In genomic region chr1:32981003-32981909, GRCh38 we compare ENCODE assay signal across 8 cellular contexts. TPM values are rescaled to one million over a fixed set of nuclear protein-coding genes. Genes with fewer than 3 reads are reported as not detected.
DNase-seq lines count a peak whose midpoint lies in the region; ATAC-seq, FAIRE-seq and TF ChIP-seq lines count a peak whose summit lies in the region.

No MANE protein-coding gene starts in this region.

- CTCF ChIA-PET in HepG2 (lab: Yijun Ruan, JAX; ENCODE audit: low intra/inter-chr PET ratio, low total read pairs) = no interaction called here

- no peak for FAIRE-seq in HepG2 (lab: Jason Lieb, UNC)

- no peaks in the 10 kb centered on the region for H4K20me1 ChIP-seq in HepG2 (ENCODE audit: insufficient read depth, low read length)

- no peak overlapping the region for H3K9ac ChIP-seq in HepG2 (ENCODE audit: insufficient read depth, low read depth, low read length)

- peaks cover 34% of the 10 kb centered on the region for H3K27me3 Mint-ChIP-seq in nephron progenitor cell (ENCODE audit: low read depth, poor library complexity)

- TF ChIP-seq CTCF in C4-2B (conservative IDR thresholded peaks at IDR 0.05) = no peak
- no peak for TF ChIP-seq CTCF in astrocyte of the spinal cord (IDR thresholded peaks at IDR 0.05; ENCODE audit: low read depth, low read length)
- no peak for TF ChIP-seq CTCF in HepG2 (CRISPR knock-in tag; IDR thresholded peaks at IDR 0.05)
- TF ChIP-seq CTCF in nephron progenitor cell (IDR thresholded peaks at IDR 0.05) = no peak

- peak; percentile 93 for ATAC-seq in GM19438 (IDR thresholded peaks at IDR 0.05; ENCODE audit: low read depth, unreplicated experiment)
- ATAC-seq in HG03565 (IDR thresholded peaks at IDR 0.05; ENCODE audit: unreplicated experiment) = peak; percentile 79
- peak; percentile 63 for ATAC-seq in HepG2

- TF ChIP-seq POLR2A in HepG2 (IDR thresholded peaks at IDR 0.05; ENCODE audit: insufficient read depth in 1 of 2, low read depth in 2 of 2, low read length in 2 of 2) = no peak

- no peaks in the 10 kb centered on the region for H3K79me2 ChIP-seq in HepG2 (ENCODE audit: insufficient read depth, low read length)

- BruUV-seq in HepG2 (replicated peaks; lab: Mats Ljungman, UMichigan) = no TSS peak

- peak overlapping the region; percentile 54 for H3K27ac ChIP-seq in C4-2B
- no peak overlapping the region for H3K27ac ChIP-seq in HepG2 (ENCODE audit: extremely low read length, insufficient read depth, low read length)

- H3K4me3 Mint-ChIP-seq in nephron progenitor cell = no peak overlapping the region

- H3K9me3 ChIP-seq in HepG2 (ENCODE audit: low read length) = no peaks in the 10 kb centered on the region

- H3K4me3 ChIP-seq in astrocyte of the spinal cord (ENCODE audit: low read depth, low read length) (no peak overlapping the region), HepG2 (replicated peaks in 1 of 3; ENCODE audit: insufficient read depth in 1 of 3, low read depth in 2 of 3, low read length in 3 of 3) (peak overlapping the region in 1 of 3 experiments; percentile 38; a peak in 1 of 6 replicates)

- H3K27me3 ChIP-seq in HepG2 (ENCODE audit: control insufficient read depth in 1 of 2, insufficient read depth in 2 of 2, low read length in 2 of 2) = peaks cover 1 to 2% of the 10 kb centered on the region in 2 experiments; a peak in 2 of 5 replicates

- DNase-seq in T-helper 2 cell (peak in 4 of 5 experiments; percentile 34 to 93 (median 50)), astrocyte of the spinal cord (ENCODE audit: low read depth, low spot score) (peak; percentile 86), HepG2 (ENCODE audit: low spot score) (no peak), nephron progenitor cell (no peak)
- peak; percentile 31 to 53 for DNase-seq in stimulated activated CD8-positive, alpha-beta memory T cell treated with anti-CD3 and anti-CD28 coated beads, Interleukin-2, amount 100 ng/mL, for 48 hours (ENCODE audit: low read depth in 2 of 2)

- H3K36me3 Mint-ChIP-seq in nephron progenitor cell (ENCODE audit: low read depth) = no peaks in the 10 kb centered on the region

- H3K4me1 Mint-ChIP-seq in nephron progenitor cell = peaks cover 13% of the 10 kb centered on the region

- in situ Hi-C loops in astrocyte of the spinal cord (cut with HindIII; ENCODE audit: low sequenced_read_pairs) (no loop called here), HepG2 (cut with HindIII; ENCODE audit: extremely low pct_ligation_motif_present, low pct_unique_long_range_greater_than_20kb) (no loop called here)

- no peak overlapping the region for H2AFZ ChIP-seq in HepG2 (ENCODE audit: low read length)

- 10% methylated on average over 8 of the region's 8 CpGs for WGBS in HepG2 (ENCODE audit: low lambda C conversion rate)

- POLR2A ChIA-PET in HepG2 (lab: Yijun Ruan, JAX) = interaction anchor here (1.6 kb wide), 1 partner anchor 16 kb away, joined by 5 read pairs; the partner anchor contains the start of gene RNF19B

- H3K36me3 ChIP-seq in HepG2 (replicated peaks in 1 of 2; ENCODE audit: control insufficient read depth in 1 of 2, insufficient read depth in 2 of 2, low read length in 2 of 2) = no peaks in the 10 kb centered on the region

- peaks cover 12% of the 10 kb centered on the region for H3K4me1 ChIP-seq in HepG2 (ENCODE audit: insufficient read depth, low read length)

- intact Hi-C loops in HepG2 (cut with micrococcal nuclease; ENCODE audit: unreplicated experiment) = no loop called here

- H3K27ac Mint-ChIP-seq in nephron progenitor cell = no peak overlapping the region

- peaks cover 5% of the 10 kb centered on the region for H3K9me3 Mint-ChIP-seq in nephron progenitor cell

- no peak for TF ChIP-seq RAD21 in HepG2 (CRISPR knock-in tag; IDR thresholded peaks at IDR 0.05)

- peak overlapping the region; percentile 56 for H3K4me2 ChIP-seq in HepG2 (ENCODE audit: low read depth, low read length)

- no peak for TF ChIP-seq EP300 in HepG2 (IDR thresholded peaks at IDR 0.05; ENCODE audit: low read depth in 2 of 2, low read length in 2 of 2)
- no peak for TF ChIP-seq EP300 in HepG2 (CRISPR knock-in tag; IDR thresholded peaks at IDR 0.05; ENCODE audit: borderline replicate concordance)

TF ChIP-seq in HepG2, 621 proteins besides CTCF, POLR2A, EP300 and RAD21 (continues in another document):
- TF ChIP-seq PRPF4 (IDR thresholded peaks at IDR 0.05; ENCODE audit: low read depth, low read length, poor library complexity, severe bottlenecking) (no peak), SNAI1 (CRISPR knock-in tag; IDR thresholded peaks at IDR 0.05; ENCODE audit: borderline replicate concordance) (no peak), FOXO1 (CRISPR knock-in tag; IDR thresholded peaks at IDR 0.05) (no peak), ZMYM3 (CRISPR knock-in tag; IDR thresholded peaks at IDR 0.05) (peak; percentile 89), NBN (conservative IDR thresholded peaks at IDR 0.05) (no peak), ETV5 (CRISPR knock-in tag; IDR thresholded peaks at IDR 0.05; ENCODE audit: borderline replicate concordance) (peak; percentile 51; the same call in 1 of the 2 replicates)
- TF ChIP-seq, protein P1, sequence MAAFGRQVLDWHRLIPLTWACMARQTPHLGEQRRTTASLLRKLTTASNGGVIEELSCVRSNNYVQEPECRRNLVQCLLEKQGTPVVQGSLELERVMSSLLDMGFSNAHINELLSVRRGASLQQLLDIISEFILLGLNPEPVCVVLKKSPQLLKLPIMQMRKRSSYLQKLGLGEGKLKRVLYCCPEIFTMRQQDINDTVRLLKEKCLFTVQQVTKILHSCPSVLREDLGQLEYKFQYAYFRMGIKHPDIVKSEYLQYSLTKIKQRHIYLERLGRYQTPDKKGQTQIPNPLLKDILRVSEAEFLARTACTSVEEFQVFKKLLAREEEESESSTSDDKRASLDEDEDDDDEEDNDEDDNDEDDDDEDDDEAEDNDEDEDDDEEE (CRISPR knock-in tag; IDR thresholded peaks at IDR 0.05) = no peak

RNA-seq across cellular contexts. Expression of gene RNF19B, which starts 16.6 kb away (rescaled TPM):
- total RNA-seq in HepG2 (2016; rRNA removed; fragmentation: Illumina TruSeq; extraction: Trizol) = 15.3 and 16.3 TPM in 2 replicates
- total RNA-seq in HepG2 (2016; cell fraction: cytosol; rRNA removed; fragmentation: Illumina TruSeq; extraction: Trizol; ENCODE audit: low read depth) = 14.7 and 15.7 TPM in 2 replicates
- total RNA-seq in HepG2 (2016; cell fraction: insoluble cytoplasmic fraction; rRNA removed; fragmentation: Illumina TruSeq; extraction: Trizol) = 14.5 and 14.7 TPM in 2 replicates
- 22.4 and 23.5 TPM in 2 replicates for total RNA-seq in HepG2 (2016; cell fraction: membrane; rRNA removed; fragmentation: Illumina TruSeq; extraction: Trizol)
- total RNA-seq in HepG2 (2016; cell fraction: nucleus; rRNA removed; fragmentation: Illumina TruSeq; extraction: Trizol) = 7.6 and 10.7 TPM in 2 replicates
- 20.9 and 22.5 TPM in 2 replicates for polyA plus RNA-seq in HepG2 (2011; rRNA removed)
- polyA plus RNA-seq in HepG2 (2011; cell fraction: cytosol; rRNA removed) = 20.2 and 22.7 TPM in 2 replicates
- polyA plus RNA-seq in HepG2 (2011; cell fraction: nucleus; rRNA removed) = 11.4 and 11.8 TPM in 2 replicates
- 10.1 and 14.4 TPM in 2 replicates for polyA plus RNA-seq in HepG2 (2012)
- 9.8 and 10.0 TPM in 2 replicates for polyA plus RNA-seq in HepG2 (2016; cell fraction: cytosol; fragmentation: Illumina TruSeq; extraction: Trizol; ENCODE audit: low read depth)
- polyA plus RNA-seq in HepG2 (2016; cell fraction: insoluble cytoplasmic fraction; fragmentation: Illumina TruSeq; extraction: Trizol; ENCODE audit: low read depth) = 17.6 and 20.6 TPM in 2 replicates
- 19.3 and 20.2 TPM in 2 replicates for polyA plus RNA-seq in HepG2 (2016; cell fraction: membrane; fragmentation: Illumina TruSeq; extraction: Trizol; ENCODE audit: low read depth)
- 13.4 and 15.4 TPM in 2 replicates for polyA plus RNA-seq in HepG2 (2016; cell fraction: nucleus; fragmentation: Illumina TruSeq; extraction: Trizol; ENCODE audit: insufficient read depth, low read depth)
- 14.9 and 40.6 TPM in 2 replicates for polyA minus RNA-seq in HepG2 (2011; rRNA and poly(A)+ RNA removed; ENCODE audit: low replicate concordance)
- 18.2 and 22.4 TPM in 2 replicates for polyA minus RNA-seq in HepG2 (2011; cell fraction: cytosol; rRNA and poly(A)+ RNA removed)
- 13.1 and 17.9 TPM in 2 replicates for polyA minus RNA-seq in HepG2 (2011; cell fraction: nucleus; rRNA and poly(A)+ RNA removed)

RNA-seq across cellular contexts. Expression of gene AK2, which starts 55.4 kb away (rescaled TPM):
- total RNA-seq in HepG2 (2016; rRNA removed; fragmentation: Illumina TruSeq; extraction: Trizol) = 188 and 241 TPM in 2 replicates
- total RNA-seq in HepG2 (2016; cell fraction: cytosol; rRNA removed; fragmentation: Illumina TruSeq; extraction: Trizol; ENCODE audit: low read depth) = 52.1 and 74.6 TPM in 2 replicates
- 187 and 275 TPM in 2 replicates for total RNA-seq in HepG2 (2016; cell fraction: insoluble cytoplasmic fraction; rRNA removed; fragmentation: Illumina TruSeq; extraction: Trizol)
- 66.1 and 71.1 TPM in 2 replicates for total RNA-seq in HepG2 (2016; cell fraction: membrane; rRNA removed; fragmentation: Illumina TruSeq; extraction: Trizol)
- 105 and 106 TPM in 2 replicates for total RNA-seq in HepG2 (2016; cell fraction: nucleus; rRNA removed; fragmentation: Illumina TruSeq; extraction: Trizol)
- 163 and 170 TPM in 2 replicates for polyA plus RNA-seq in HepG2 (2011; rRNA removed)
- 225 and 227 TPM in 2 replicates for polyA plus RNA-seq in HepG2 (2011; cell fraction: cytosol; rRNA removed)
- polyA plus RNA-seq in HepG2 (2011; cell fraction: nucleus; rRNA removed) = 171 and 188 TPM in 2 replicates
- 124 and 158 TPM in 2 replicates for polyA plus RNA-seq in HepG2 (2012)
- 51.9 and 61.1 TPM in 2 replicates for polyA plus RNA-seq in HepG2 (2016; cell fraction: cytosol; fragmentation: Illumina TruSeq; extraction: Trizol; ENCODE audit: low read depth)
- polyA plus RNA-seq in HepG2 (2016; cell fraction: insoluble cytoplasmic fraction; fragmentation: Illumina TruSeq; extraction: Trizol; ENCODE audit: low read depth) = 273 and 291 TPM in 2 replicates
- 58.4 and 63.7 TPM in 2 replicates for polyA plus RNA-seq in HepG2 (2016; cell fraction: membrane; fragmentation: Illumina TruSeq; extraction: Trizol; ENCODE audit: low read depth)
- polyA plus RNA-seq in HepG2 (2016; cell fraction: nucleus; fragmentation: Illumina TruSeq; extraction: Trizol; ENCODE audit: insufficient read depth, low read depth) = 152 and 193 TPM in 2 replicates
- polyA minus RNA-seq in HepG2 (2011; rRNA and poly(A)+ RNA removed; ENCODE audit: low replicate concordance) = 55.0 and 146 TPM in 2 replicates
- 54.3 and 66.4 TPM in 2 replicates for polyA minus RNA-seq in HepG2 (2011; cell fraction: cytosol; rRNA and poly(A)+ RNA removed)
- 96.8 and 148 TPM in 2 replicates for polyA minus RNA-seq in HepG2 (2011; cell fraction: nucleus; rRNA and poly(A)+ RNA removed)

Comparison
In these comparisons a context has a peak if more than half of its experiments do, and no peak if none do; other contexts are left out.
1. DNase-seq: peak in T-helper 2 cell (4 of 5), astrocyte of the spinal cord (single experiment) and stimulated activated CD8-positive, alpha-beta memory T cell treated with anti-CD3 and anti-CD28 coated beads, Interleukin-2, amount 100 ng/mL, for 48 hours (2 of 2); none in HepG2 (single experiment) and nephron progenitor cell (single experiment).
2. Peak in every context shown above with its lines, with median percentiles within 50 percentile points of each other: ATAC-seq.